Comparison of ENCODE assay signal across 11 cellular contexts in genomic region chr12:69331846-69332684, GRCh38. TPM values are rescaled to one million over a fixed set of nuclear protein-coding genes. Genes with fewer than 3 reads are reported as not detected.
DNase-seq lines count a peak whose midpoint lies in the region; TF ChIP-seq lines count a peak whose summit lies in the region.
"Had no signal": no experiment of that assay in that cellular context is flagged by ENCODE, and none has a peak within 500 bp of the region (broad histone marks: within the 10 kb centered on the region; RNA-seq: fewer than 3 reads in every experiment).

No MANE protein-coding gene starts in this region.

- no peaks in the 10 kb centered on the region for H3K27me3 ChIP-seq in CD4-positive, alpha-beta memory T cell (ENCODE audit: insufficient read depth, low read length)
- H3K27me3 ChIP-seq in HUES6 (ENCODE audit: control insufficient read depth, insufficient read depth, low read length) (no peaks in the 10 kb centered on the region), duodenal mucosa (ENCODE audit: control insufficient read depth in 1 of 2, insufficient read depth in 2 of 2, low read length in 2 of 2) (no peaks in the 10 kb centered on the region), neuronal stem cell (ENCODE audit: control insufficient read depth in 3 of 3, insufficient read depth in 3 of 3, low read depth in 1 of 3, low read length in 3 of 3) (peaks cover 0 to 49% (median 0%) of the 10 kb centered on the region in 3 experiments), thyroid gland (no peaks in the 10 kb centered on the region)

- no peak overlapping the region for H2BK5ac ChIP-seq in neuronal stem cell (ENCODE audit: low read length)

- DNase-seq in CD4-positive, alpha-beta memory T cell, result no peak
- DNase-seq in neuronal stem cell (ENCODE audit: low spot score) (no peak), thyroid gland (no peak), GM13976 (ENCODE audit: low spot score) (no peak), NCI-H2171 (lab: John Stamatoyannopoulos, UW) (no peak), AG08395 (ENCODE audit: low spot score) (no peak)
- DNase-seq: NCI-H1694; stimulated activated CD4-positive, alpha-beta T cell treated with anti-CD3 and anti-CD28 coated beads, Interleukin-4, amount 100 ng/mL, for 24 hours had no signal

- no peaks in the 10 kb centered on the region for H3K27me3 Mint-ChIP-seq in CD4-positive, alpha-beta memory T cell

- TF ChIP-seq CTCF in thyroid gland (IDR thresholded peaks at IDR 0.05), result no peak
- TF ChIP-seq CTCF in GM13976 (IDR thresholded peaks at IDR 0.05; ENCODE audit: borderline replicate concordance, control extremely low read depth, extremely low read depth, insufficient read depth, missing control alignments), result no peak

- CTCF ChIA-PET in CD4-positive, alpha-beta memory T cell (lab: Charles Lee; ENCODE audit: partially characterized antibody), result interaction anchor here (1.3 to 7.4 kb wide), 5 partner anchors 25 to 240 kb away, joined by 3 to 82 read pairs (median 12); no protein-coding TSS in a partner anchor

- peak overlapping the region; percentile 72 for H3K27ac ChIP-seq in CD4-positive, alpha-beta memory T cell (ENCODE audit: low read depth, low read length)
- no peak overlapping the region; the same call in 1 of the 2 replicates for H3K27ac ChIP-seq in HUES6 (ENCODE audit: low read depth, low read length)
- peak overlapping the region; percentile 59 for H3K27ac ChIP-seq in duodenal mucosa (ENCODE audit: low read depth, low read length)
- no peak overlapping the region for H3K27ac ChIP-seq in neuronal stem cell (replicated peaks; ENCODE audit: low read length)
- H3K27ac ChIP-seq in thyroid gland, result no peak overlapping the region
- H3K27ac ChIP-seq: epithelial cell of prostate had no signal

- H3K36me3 ChIP-seq in CD4-positive, alpha-beta memory T cell (ENCODE audit: insufficient read depth, low read length), result no peaks in the 10 kb centered on the region
- H3K36me3 ChIP-seq in HUES6 (ENCODE audit: control insufficient read depth, insufficient read depth, low read length), result no peaks in the 10 kb centered on the region
- no peaks in the 10 kb centered on the region for H3K36me3 ChIP-seq in duodenal mucosa (ENCODE audit: control insufficient read depth in 1 of 2, insufficient read depth in 2 of 2, low read length in 2 of 2)
- H3K36me3 ChIP-seq in neuronal stem cell (replicated peaks in 1 of 2; ENCODE audit: control insufficient read depth in 2 of 2, insufficient read depth in 2 of 2, low read length in 2 of 2), result no peaks in the 10 kb centered on the region
- H3K36me3 ChIP-seq in thyroid gland, result no peaks in the 10 kb centered on the region

- no peak overlapping the region for H3K4ac ChIP-seq in neuronal stem cell (ENCODE audit: low read length)

- peaks cover 60% of the 10 kb centered on the region for H3K4me1 ChIP-seq in CD4-positive, alpha-beta memory T cell (ENCODE audit: insufficient read depth, low read length)
- H3K4me1 ChIP-seq in HUES6 (ENCODE audit: control insufficient read depth, insufficient read depth, low read length), result peaks cover 36% of the 10 kb centered on the region
- peaks cover 13 to 33% of the 10 kb centered on the region in 2 donors for H3K4me1 ChIP-seq in duodenal mucosa (ENCODE audit: control insufficient read depth in 1 of 2, insufficient read depth in 2 of 2, low read length in 2 of 2)
- peaks cover 0 to 2% of the 10 kb centered on the region in 2 donors for H3K4me1 ChIP-seq in neuronal stem cell (ENCODE audit: control insufficient read depth in 2 of 2, insufficient read depth in 1 of 2, low read depth in 1 of 2, low read length in 2 of 2)
- H3K4me1 ChIP-seq in thyroid gland, result peaks cover 0 to 8% of the 10 kb centered on the region in 2 donors

- H3K9ac ChIP-seq in HUES6 (ENCODE audit: low read length), result no peak overlapping the region
- H3K9ac ChIP-seq in duodenal mucosa (ENCODE audit: low read depth in 1 of 2, low read length in 2 of 2), result peak overlapping the region; percentile 71 to 87
- H3K9ac ChIP-seq in neuronal stem cell (ENCODE audit: low read depth, low read length, poor library complexity), result no peak overlapping the region

- peak overlapping the region; percentile 94 to 99 (median 96) for H3K4me3 Mint-ChIP-seq in CD4-positive, alpha-beta memory T cell

- H3K4me2 ChIP-seq in neuronal stem cell (ENCODE audit: insufficient read depth, low read length, poor library complexity, severe bottlenecking), result no peak overlapping the region

- in situ Hi-C loops in GM13976 (cut with MboI; ENCODE audit: low sequenced_read_pairs, unreplicated experiment), result no loop called here

- H3K23ac ChIP-seq in neuronal stem cell (ENCODE audit: low read depth, low read length, poor library complexity), result no peak overlapping the region

- H3K36me3 Mint-ChIP-seq in CD4-positive, alpha-beta memory T cell, result peaks cover 3 to 17% of the 10 kb centered on the region in 2 donors

- H3K9me3 Mint-ChIP-seq in CD4-positive, alpha-beta memory T cell, result no peaks in the 10 kb centered on the region

- H3K79me1 ChIP-seq in neuronal stem cell (ENCODE audit: low read depth, low read length), result no peaks in the 10 kb centered on the region

- no peak for TF ChIP-seq POLR2A in thyroid gland (IDR thresholded peaks at IDR 0.05)

- intact Hi-C loops in CD4-positive, alpha-beta memory T cell (cut with micrococcal nuclease), result loop anchor here (1.0 to 10.0 kb wide), 5 partner anchors 27 to 407 kb away; partner anchors contain the start of genes CPSF6, FRS2, RAB3IP and YEATS4
- intact Hi-C loops in thyroid gland (cut with DNase I), result no loop called here

- no peaks in the 10 kb centered on the region for H3K9me3 ChIP-seq in CD4-positive, alpha-beta memory T cell (ENCODE audit: control insufficient read depth in 1 of 2, low read length in 2 of 2)
- no peaks in the 10 kb centered on the region for H3K9me3 ChIP-seq in HUES6 (ENCODE audit: control insufficient read depth, insufficient read depth, low read depth, low read length)
- H3K9me3 ChIP-seq in duodenal mucosa (ENCODE audit: control insufficient read depth in 1 of 2, low read length in 2 of 2), result no peaks in the 10 kb centered on the region
- H3K9me3 ChIP-seq in neuronal stem cell (replicated peaks in 1 of 2; ENCODE audit: control insufficient read depth in 2 of 2, insufficient read depth in 1 of 2, low read depth in 1 of 2, low read length in 2 of 2), result no peaks in the 10 kb centered on the region
- no peaks in the 10 kb centered on the region for H3K9me3 ChIP-seq in thyroid gland

- POLR2A ChIA-PET in CD4-positive, alpha-beta memory T cell (lab: Charles Lee; ENCODE audit: partially characterized antibody), result interaction anchor here (0.8 to 6.2 kb wide), 24 partner anchors 9 to 407 kb away, joined by 3 to 73 read pairs (median 4); partner anchors contain the start of genes CCT2, CPSF6, FRS2 and RAB3IP

- no peak overlapping the region for H2BK12ac ChIP-seq in neuronal stem cell (ENCODE audit: low read length)

- H2BK120ac ChIP-seq in neuronal stem cell (ENCODE audit: low read depth, low read length), result no peak overlapping the region

- H3K4me3 ChIP-seq in CD4-positive, alpha-beta memory T cell (ENCODE audit: low read length in 2 of 2), result peak overlapping the region in 1 of 2 donors; percentile 49
- H3K4me3 ChIP-seq in HUES6 (ENCODE audit: low read depth, low read length) (peak overlapping the region; percentile 52), duodenal mucosa (ENCODE audit: low read depth in 1 of 2, low read length in 2 of 2) (peak overlapping the region; percentile 74 to 85), neuronal stem cell (ENCODE audit: low read length in 2 of 2) (no peak overlapping the region), thyroid gland (replicated peaks in 1 of 3) (no peak overlapping the region)

- H4K91ac ChIP-seq in neuronal stem cell (ENCODE audit: low read depth, low read length, poor library complexity), result no peak overlapping the region

- peak overlapping the region; percentile 84 for H2AFZ ChIP-seq in neuronal stem cell (ENCODE audit: low read length)

- no peak overlapping the region for H3K18ac ChIP-seq in neuronal stem cell (ENCODE audit: low read length)

- no peak overlapping the region for H4K8ac ChIP-seq in neuronal stem cell (ENCODE audit: low read depth, low read length)

- H3K14ac ChIP-seq in neuronal stem cell (ENCODE audit: low read length), result peak overlapping the region; percentile 43

- H3K27ac Mint-ChIP-seq in CD4-positive, alpha-beta memory T cell, result peak overlapping the region; percentile 81 to 99 (median 96)

- H2BK15ac ChIP-seq in neuronal stem cell (ENCODE audit: low read length), result no peak overlapping the region

- peak overlapping the region; percentile 26 for H2AK5ac ChIP-seq in neuronal stem cell (ENCODE audit: low read depth, low read length)

- peaks cover 36 to 63% (median 50%) of the 10 kb centered on the region in 4 donors for H3K4me1 Mint-ChIP-seq in CD4-positive, alpha-beta memory T cell

- WGBS in neuronal stem cell (ENCODE audit: extremely low coverage in 2 of 2, insufficient read length in 2 of 2, insufficient replicate concordance in 1 of 2), 2 donors, result no CpG with 5 or more reads among the region's 20 CpGs
- 70 to 81% methylated on average over 20 of the region's 20 CpGs for WGBS in thyroid gland, 2 donors

RNA-seq across cellular contexts. Expression of gene LYZ, which starts 16.1 kb away (rescaled TPM):
- total RNA-seq in CD4-positive, alpha-beta memory T cell, result 10 to 100 TPM; 40.5 to 42.3 TPM
- 1 to 10 TPM; 5.3 to 7.7 TPM for polyA plus RNA-seq in CD4-positive, alpha-beta memory T cell
- polyA plus RNA-seq in neuronal stem cell (2013, experiment 1 of 2), result 0.06 TPM
- polyA plus RNA-seq in neuronal stem cell (2013, experiment 2 of 2), result 0.04 TPM
- 10 to 100 TPM in 3 of 4 donors, 1 to 10 TPM in 1; 6.6 to 34.2 (median 16.9) TPM for total RNA-seq in thyroid gland

RNA-seq across cellular contexts. Expression of gene YEATS4, which starts 27.5 kb away (rescaled TPM):
- total RNA-seq in CD4-positive, alpha-beta memory T cell, result 10 to 100 TPM; 18.2 to 19.6 TPM
- polyA plus RNA-seq in CD4-positive, alpha-beta memory T cell, result 10 to 100 TPM; 44.9 to 57.5 TPM
- polyA plus RNA-seq in neuronal stem cell (2013, experiment 1 of 2), result 34.2 TPM
- 34.2 TPM for polyA plus RNA-seq in neuronal stem cell (2013, experiment 2 of 2)
- total RNA-seq in thyroid gland, result 10 to 100 TPM; 13.8 to 37.8 (median 20.9) TPM

Comparison
In these comparisons a context has a peak if more than half of its experiments do, and no peak if none do; other contexts are left out.
1. H3K27ac ChIP-seq: peak in CD4-positive, alpha-beta memory T cell (single experiment) and duodenal mucosa (single experiment); none in HUES6 (single experiment), neuronal stem cell (single experiment) and thyroid gland (0 of 3).
2. H3K4me3 ChIP-seq: peak in HUES6 (single experiment) and duodenal mucosa (2 of 2); none in neuronal stem cell (0 of 2) and thyroid gland (0 of 3).
3. H3K9ac ChIP-seq: peak in duodenal mucosa (2 of 2); none in HUES6 (single experiment) and neuronal stem cell (single experiment).